Comparison of ENCODE assay signal across 20 cellular contexts in the genomic region with DNA sequence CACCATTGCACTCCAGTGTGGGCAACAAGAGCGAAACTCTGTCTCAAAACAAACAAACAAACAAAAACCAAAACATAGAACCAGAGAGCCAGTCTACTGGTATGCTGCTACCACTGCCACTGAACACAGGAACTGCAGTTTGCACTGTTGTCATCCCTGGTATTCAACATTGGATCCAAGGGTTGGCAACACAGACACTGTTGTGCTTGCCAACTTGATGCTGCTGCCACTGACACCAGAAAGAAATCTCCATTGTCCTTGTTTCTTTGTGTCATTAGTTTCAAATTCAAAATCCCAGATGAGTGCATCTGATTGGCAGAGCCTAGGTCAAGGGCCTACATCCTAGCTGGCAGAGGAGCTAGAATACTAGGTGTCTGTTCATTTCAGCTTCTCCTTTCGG.
"Had no signal": no experiment of that assay in that cellular context is flagged by ENCODE, and none has a peak within 500 bp of the region (broad histone marks: within the 10 kb centered on the region; RNA-seq: fewer than 3 reads in every experiment).

No MANE protein-coding gene starts in this region.

- H3K36me3 ChIP-seq: esophagus squamous epithelium, left lung, pancreas, transverse colon, uterus had no signal

- H3K4me1 ChIP-seq: esophagus squamous epithelium, left lung, pancreas, transverse colon, uterus had no signal

- DNase-seq: activated CD4-positive, alpha-beta T cell treated with anti-CD3 and anti-CD28 coated beads, Interleukin-2, amount 10 ng/mL, durations not matched to agents 24 days and 14 days; activated CD4-positive, CD25-positive, alpha-beta regulatory T cell; activated CD8-positive, alpha-beta T cell treated with anti-CD3 and anti-CD28 coated beads for 36 hours; activated naive CD4-positive, alpha-beta T cell; activated naive CD8-positive, alpha-beta T cell treated with anti-CD3 and anti-CD28 coated beads, Interleukin-2, amount 10 ng/mL, durations not matched to agents 7 days and 5 days; activated T-cell treated with anti-CD3 and anti-CD28 coated beads, Interleukin-2, amount 50 U/mL, for 1 hour; aorta; effector memory CD4-positive, alpha-beta T cell; esophagus squamous epithelium; left lung; naive thymus-derived CD4-positive, alpha-beta T cell; pancreas; retina; stimulated activated CD4-positive, alpha-beta T cell treated with anti-CD3 and anti-CD28 coated beads, Interleukin-2, amount 100 ng/mL, for 24 hours; stimulated activated naive CD4-positive, alpha-beta T cell treated with Interleukin-2 at 50 U/mL for 16 hours; T1000; transverse colon; uterus had no signal

- ATAC-seq: activated CD8-positive, alpha-beta T cell treated with anti-CD3 and anti-CD28 coated beads for 36 hours; activated T-helper 17 cell treated with anti-CD3 and anti-CD28 coated beads, Interleukin-2, amount 50 U/mL, for 72 hours; left lung; naive thymus-derived CD4-positive, alpha-beta T cell; pancreas had no signal

- H3K4me3 ChIP-seq: esophagus squamous epithelium, hepatocyte, left lung, pancreas, transverse colon, uterus had no signal

- H3K27ac ChIP-seq: esophagus squamous epithelium, hepatocyte, left lung, pancreas, transverse colon, uterus had no signal

- H3K27me3 ChIP-seq: esophagus squamous epithelium, hepatocyte, left lung, pancreas, transverse colon, uterus had no signal

- H3K9me3 ChIP-seq: esophagus squamous epithelium, left lung, pancreas, transverse colon, uterus had no signal
